ENCODE assay signal across 8 cellular contexts in genomic region chr1:28640766-28641165, GRCh38. TPM values are rescaled to one million over a fixed set of nuclear protein-coding genes. Genes with fewer than 3 reads are reported as not detected.
DNase-seq lines count a peak whose midpoint lies in the region; ATAC-seq, FAIRE-seq and TF ChIP-seq lines count a peak whose summit lies in the region.

No MANE protein-coding gene starts in this region.

- in situ Hi-C loops in HepG2 (cut with HindIII; ENCODE audit: extremely low pct_ligation_motif_present, low pct_unique_long_range_greater_than_20kb): loop anchor here (5.0 kb wide), 1 partner anchor 232 kb away; no protein-coding TSS in a partner anchor

- BruUV-seq in HepG2 (replicated peaks; lab: Mats Ljungman, UMichigan): no TSS peak

- peaks cover 13% of the 10 kb centered on the region for H3K79me2 ChIP-seq in HepG2 (ENCODE audit: insufficient read depth, low read length)

- H3K27ac ChIP-seq in HepG2 (ENCODE audit: extremely low read length, insufficient read depth, low read length): no peak overlapping the region
- H3K27ac ChIP-seq in right lobe of liver: no peak overlapping the region
- no peak overlapping the region for H3K27ac ChIP-seq in spleen
- H3K27ac ChIP-seq in body of pancreas: no peak overlapping the region

- TF ChIP-seq EP300 in HepG2 (IDR thresholded peaks at IDR 0.05; ENCODE audit: low read depth in 2 of 2, low read length in 2 of 2) (no peak), HepG2 (CRISPR knock-in tag; IDR thresholded peaks at IDR 0.05; ENCODE audit: borderline replicate concordance) (no peak)

- intact Hi-C loops in HepG2 (cut with micrococcal nuclease; ENCODE audit: unreplicated experiment) (loop anchor here (5.0 to 10.0 kb wide), 3 partner anchors 117 to 544 kb away; partner anchors contain the start of gene SRSF4), right lobe of liver (cut with DNase I) (no loop called here), spleen (cut with DNase I; ENCODE audit: low total_unique reads) (no loop called here), cardiac septum (cut with DNase I) (loop anchor here (5.0 to 10.0 kb wide), 2 partner anchors 234 to 542 kb away; partner anchors contain the start of gene SRSF4), body of pancreas (cut with DNase I) (no loop called here)

- H3K9me3 ChIP-seq in HepG2 (ENCODE audit: low read length) (no peaks in the 10 kb centered on the region), right lobe of liver (no peaks in the 10 kb centered on the region), spleen (no peaks in the 10 kb centered on the region), body of pancreas (no peaks in the 10 kb centered on the region)

- no peaks in the 10 kb centered on the region for H3K36me3 ChIP-seq in HepG2 (replicated peaks in 1 of 2; ENCODE audit: control insufficient read depth in 1 of 2, insufficient read depth in 2 of 2, low read length in 2 of 2)
- H3K36me3 ChIP-seq in right lobe of liver: no peaks in the 10 kb centered on the region
- no peaks in the 10 kb centered on the region for H3K36me3 ChIP-seq in spleen
- H3K36me3 ChIP-seq in body of pancreas (replicated peaks in 1 of 2; ENCODE audit: insufficient read depth in 1 of 2, low read depth in 2 of 2): no peaks in the 10 kb centered on the region

- H3K4me1 ChIP-seq in HepG2 (ENCODE audit: insufficient read depth, low read length) (peaks cover 34% of the 10 kb centered on the region), right lobe of liver (peaks cover 0 to 21% (median 3%) of the 10 kb centered on the region in 4 donors), spleen (peaks cover 15 to 61% (median 34%) of the 10 kb centered on the region in 6 donors), body of pancreas (peaks cover 26% of the 10 kb centered on the region)

- ATAC-seq in HepG2: peak; percentile 45
- ATAC-seq in right lobe of liver: no peak
- ATAC-seq in body of pancreas: no peak

- WGBS in HepG2 (ENCODE audit: low lambda C conversion rate): 87% methylated on average over 1 of the region's 1 CpG
- 100% methylated on average over 1 of the region's 1 CpG for WGBS in right lobe of liver (ENCODE audit: insufficient coverage, low coverage, low lambda C conversion rate, missing lambda C conversion rate)
- WGBS in spleen, 5 donors: 94 to 100% (median 97%) methylated on average over 1 of the region's 1 CpG
- 82 to 100% methylated on average over 1 of the region's 1 CpG for WGBS in body of pancreas, 2 donors

- FAIRE-seq in HepG2 (lab: Jason Lieb, UNC): peak; percentile 4

- H2AFZ ChIP-seq in HepG2 (ENCODE audit: low read length): no peak overlapping the region

- CTCF ChIA-PET in HepG2 (lab: Yijun Ruan, JAX; ENCODE audit: low intra/inter-chr PET ratio, low total read pairs): interaction anchor here (0.6 to 0.7 kb wide), 3 partner anchors 13 to 97 kb away, joined by 3 read pairs; partner anchors contain the start of gene YTHDF2

- H4K20me1 ChIP-seq in HepG2 (ENCODE audit: insufficient read depth, low read length): no peaks in the 10 kb centered on the region

- H3K4me3 ChIP-seq in HepG2 (replicated peaks in 1 of 3; ENCODE audit: insufficient read depth in 1 of 3, low read depth in 2 of 3, low read length in 3 of 3) (no peak overlapping the region), right lobe of liver (no peak overlapping the region), spleen (no peak overlapping the region), body of pancreas (no peak overlapping the region)

- TF ChIP-seq POLR2A in HepG2 (IDR thresholded peaks at IDR 0.05; ENCODE audit: insufficient read depth in 1 of 2, low read depth in 2 of 2, low read length in 2 of 2) (no peak), right lobe of liver (IDR thresholded peaks at IDR 0.05) (no peak), spleen (IDR thresholded peaks at IDR 0.05) (no peak), body of pancreas (IDR thresholded peaks at IDR 0.05) (no peak)

- no peak overlapping the region for H3K9ac ChIP-seq in HepG2 (ENCODE audit: insufficient read depth, low read depth, low read length)

- H3K27me3 ChIP-seq in HepG2 (ENCODE audit: control insufficient read depth in 1 of 2, insufficient read depth in 2 of 2, low read length in 2 of 2) (no peaks in the 10 kb centered on the region; a peak in 1 of 5 replicates), right lobe of liver (no peaks in the 10 kb centered on the region), spleen (replicated peaks in 1 of 7) (no peaks in the 10 kb centered on the region), body of pancreas (no peaks in the 10 kb centered on the region)

- POLR2A ChIA-PET in HepG2 (lab: Yijun Ruan, JAX): interaction anchor here (1.1 to 1.3 kb wide), 2 partner anchors 8 to 59 kb away, joined by 5 to 8 read pairs; partner anchors contain the start of gene RNU11

- TF ChIP-seq CTCF in HepG2 (CRISPR knock-in tag; IDR thresholded peaks at IDR 0.05): peak; percentile 41
- no peak for TF ChIP-seq CTCF in right lobe of liver (IDR thresholded peaks at IDR 0.05)
- TF ChIP-seq CTCF in spleen (IDR thresholded peaks at IDR 0.05 in 8 of 11, conservative IDR thresholded peaks at IDR 0.05 in 3 of 11): peak in 2 of 11 experiments; percentile 22 to 43
- no peak for TF ChIP-seq CTCF in body of pancreas (IDR thresholded peaks at IDR 0.05)

- no peak overlapping the region for H3K4me2 ChIP-seq in HepG2 (ENCODE audit: low read depth, low read length)

- peak; percentile 21; the same call in 1 of the 2 replicates for TF ChIP-seq RAD21 in HepG2 (CRISPR knock-in tag; IDR thresholded peaks at IDR 0.05)

- peak; percentile 50 for DNase-seq in HepG2 (ENCODE audit: low spot score)
- DNase-seq in right lobe of liver: no peak
- DNase-seq in RPMI7951 (ENCODE audit: low read depth): peak; percentile 18
- DNase-seq in astrocyte of the hippocampus (ENCODE audit: low read depth, low spot score): peak; percentile 28
- DNase-seq in spleen: peak; percentile 8
- no peak for DNase-seq in NCI-H345 treated with DMSO at 0.1 percent for 48 hours (lab: John Stamatoyannopoulos, UW; ENCODE audit: unreplicated experiment)
- DNase-seq in cardiac septum (ENCODE audit: low spot score): no peak
- no peak for DNase-seq in body of pancreas

RNA-seq across cellular contexts. Expression of gene TAF12, which starts 2.1 kb away (rescaled TPM):
- 17.1 and 24.2 TPM in 2 replicates for total RNA-seq in HepG2 (2016; rRNA removed; fragmentation: Illumina TruSeq; extraction: Trizol)
- total RNA-seq in HepG2 (2016; cell fraction: cytosol; rRNA removed; fragmentation: Illumina TruSeq; extraction: Trizol; ENCODE audit: low read depth): 11.2 and 13.5 TPM in 2 replicates
- total RNA-seq in HepG2 (2016; cell fraction: insoluble cytoplasmic fraction; rRNA removed; fragmentation: Illumina TruSeq; extraction: Trizol): 17.3 and 23.0 TPM in 2 replicates
- total RNA-seq in HepG2 (2016; cell fraction: membrane; rRNA removed; fragmentation: Illumina TruSeq; extraction: Trizol): 15.4 and 19.0 TPM in 2 replicates
- 5.0 and 7.5 TPM in 2 replicates for total RNA-seq in HepG2 (2016; cell fraction: nucleus; rRNA removed; fragmentation: Illumina TruSeq; extraction: Trizol)
- polyA plus RNA-seq in HepG2 (2011; rRNA removed): 15.7 and 16.3 TPM in 2 replicates
- polyA plus RNA-seq in HepG2 (2011; cell fraction: cytosol; rRNA removed): 12.7 and 16.7 TPM in 2 replicates
- polyA plus RNA-seq in HepG2 (2011; cell fraction: nucleus; rRNA removed): 3.6 and 5.7 TPM in 2 replicates
- polyA plus RNA-seq in HepG2 (2012): 11.2 and 11.6 TPM in 2 replicates
- 9.1 and 13.2 TPM in 2 replicates for polyA plus RNA-seq in HepG2 (2016; cell fraction: cytosol; fragmentation: Illumina TruSeq; extraction: Trizol; ENCODE audit: low read depth)
- 27.3 and 28.3 TPM in 2 replicates for polyA plus RNA-seq in HepG2 (2016; cell fraction: insoluble cytoplasmic fraction; fragmentation: Illumina TruSeq; extraction: Trizol; ENCODE audit: low read depth)
- polyA plus RNA-seq in HepG2 (2016; cell fraction: membrane; fragmentation: Illumina TruSeq; extraction: Trizol; ENCODE audit: low read depth): 13.7 and 19.3 TPM in 2 replicates
- polyA plus RNA-seq in HepG2 (2016; cell fraction: nucleus; fragmentation: Illumina TruSeq; extraction: Trizol; ENCODE audit: insufficient read depth, low read depth): 9.2 and 11.2 TPM in 2 replicates
- polyA minus RNA-seq in HepG2 (2011; rRNA and poly(A)+ RNA removed; ENCODE audit: low replicate concordance): 3.7 and 10.8 TPM in 2 replicates
- 4.5 and 6.4 TPM in 2 replicates for polyA minus RNA-seq in HepG2 (2011; cell fraction: cytosol; rRNA and poly(A)+ RNA removed)
- 3.9 and 6.5 TPM in 2 replicates for polyA minus RNA-seq in HepG2 (2011; cell fraction: nucleus; rRNA and poly(A)+ RNA removed)
- total RNA-seq in right lobe of liver: 10 to 100 TPM in 4 of 6 experiments, 1 to 10 TPM in 2; 7.8 to 12.0 (median 10.3) TPM
- total RNA-seq in RPMI7951 (2014; rRNA removed; shearing (Covaris generic)): 47.9 and 58.5 TPM in 2 replicates
- 10 to 100 TPM; 17.0 to 28.7 (median 18.9) TPM for total RNA-seq in spleen
- polyA plus RNA-seq in spleen: 10 to 100 TPM; 18.6 to 27.8 (median 21.7) TPM
- 17.3 TPM for total RNA-seq in cardiac septum
- total RNA-seq in body of pancreas: 10 to 100 TPM; 11.7 to 11.9 TPM

RNA-seq across cellular contexts. Expression of gene RNU11, which starts 7.6 kb away (rescaled TPM):
- not detected in 2 replicates for total RNA-seq in HepG2 (2016; rRNA removed; fragmentation: Illumina TruSeq; extraction: Trizol)
- not detected in 2 replicates for total RNA-seq in HepG2 (2016; cell fraction: cytosol; rRNA removed; fragmentation: Illumina TruSeq; extraction: Trizol; ENCODE audit: low read depth)
- total RNA-seq in HepG2 (2016; cell fraction: insoluble cytoplasmic fraction; rRNA removed; fragmentation: Illumina TruSeq; extraction: Trizol): not detected in 2 replicates
- not detected in 2 replicates for total RNA-seq in HepG2 (2016; cell fraction: membrane; rRNA removed; fragmentation: Illumina TruSeq; extraction: Trizol)
- total RNA-seq in HepG2 (2016; cell fraction: nucleus; rRNA removed; fragmentation: Illumina TruSeq; extraction: Trizol): not detected in 2 replicates
- polyA plus RNA-seq in HepG2 (2011; rRNA removed): not detected in 2 replicates
- not detected in 2 replicates for polyA plus RNA-seq in HepG2 (2011; cell fraction: cytosol; rRNA removed)
- polyA plus RNA-seq in HepG2 (2011; cell fraction: nucleus; rRNA removed): not detected in 2 replicates
- not detected in 2 replicates for polyA plus RNA-seq in HepG2 (2012)
- polyA plus RNA-seq in HepG2 (2016; cell fraction: cytosol; fragmentation: Illumina TruSeq; extraction: Trizol; ENCODE audit: low read depth): not detected in 2 replicates
- polyA plus RNA-seq in HepG2 (2016; cell fraction: insoluble cytoplasmic fraction; fragmentation: Illumina TruSeq; extraction: Trizol; ENCODE audit: low read depth): not detected in 2 replicates
- not detected in 2 replicates for polyA plus RNA-seq in HepG2 (2016; cell fraction: membrane; fragmentation: Illumina TruSeq; extraction: Trizol; ENCODE audit: low read depth)
- not detected in 2 replicates for polyA plus RNA-seq in HepG2 (2016; cell fraction: nucleus; fragmentation: Illumina TruSeq; extraction: Trizol; ENCODE audit: insufficient read depth, low read depth)
- not detected in 2 replicates for polyA minus RNA-seq in HepG2 (2011; rRNA and poly(A)+ RNA removed; ENCODE audit: low replicate concordance)
- 128 and 411 TPM in 2 replicates for polyA minus RNA-seq in HepG2 (2011; cell fraction: cytosol; rRNA and poly(A)+ RNA removed)
- polyA minus RNA-seq in HepG2 (2011; cell fraction: nucleus; rRNA and poly(A)+ RNA removed): not detected in 2 replicates
- not detected for total RNA-seq in right lobe of liver
- not detected in 2 replicates for total RNA-seq in RPMI7951 (2014; rRNA removed; shearing (Covaris generic))
- total RNA-seq in spleen: not detected
- not detected for polyA plus RNA-seq in spleen
- not detected for total RNA-seq in cardiac septum
- not detected for total RNA-seq in body of pancreas

RNA-seq across cellular contexts. Expression of gene GMEB1, which starts 27.8 kb away (rescaled TPM):
- total RNA-seq in HepG2 (2016; rRNA removed; fragmentation: Illumina TruSeq; extraction: Trizol) (6.0 and 7.4 TPM in 2 replicates), right lobe of liver (1 to 10 TPM; 2.8 to 5.7 (median 4.6) TPM), spleen (10 to 100 TPM; 15.2 to 20.6 (median 17.3) TPM), cardiac septum (8.2 TPM), body of pancreas (1 to 10 TPM; 5.2 to 5.6 TPM)
- total RNA-seq in HepG2 (2016; cell fraction: cytosol; rRNA removed; fragmentation: Illumina TruSeq; extraction: Trizol; ENCODE audit: low read depth): 2.2 and 3.4 TPM in 2 replicates
- total RNA-seq in HepG2 (2016; cell fraction: insoluble cytoplasmic fraction; rRNA removed; fragmentation: Illumina TruSeq; extraction: Trizol): 5.6 and 6.4 TPM in 2 replicates
- total RNA-seq in HepG2 (2016; cell fraction: membrane; rRNA removed; fragmentation: Illumina TruSeq; extraction: Trizol): 3.9 and 4.7 TPM in 2 replicates
- total RNA-seq in HepG2 (2016; cell fraction: nucleus; rRNA removed; fragmentation: Illumina TruSeq; extraction: Trizol): 2.9 and 3.5 TPM in 2 replicates
- polyA plus RNA-seq in HepG2 (2011; rRNA removed) (2.4 and 3.0 TPM in 2 replicates), spleen (1 to 10 TPM; 3.6 to 5.5 (median 3.6) TPM)
- polyA plus RNA-seq in HepG2 (2011; cell fraction: cytosol; rRNA removed): 2.0 and 2.4 TPM in 2 replicates
- polyA plus RNA-seq in HepG2 (2011; cell fraction: nucleus; rRNA removed): 3.0 and 3.7 TPM in 2 replicates
- polyA plus RNA-seq in HepG2 (2012): 2.1 and 2.6 TPM in 2 replicates
- 0.72 and 0.81 TPM in 2 replicates for polyA plus RNA-seq in HepG2 (2016; cell fraction: cytosol; fragmentation: Illumina TruSeq; extraction: Trizol; ENCODE audit: low read depth)
- polyA plus RNA-seq in HepG2 (2016; cell fraction: insoluble cytoplasmic fraction; fragmentation: Illumina TruSeq; extraction: Trizol; ENCODE audit: low read depth): 5.7 TPM in 2 replicates
- polyA plus RNA-seq in HepG2 (2016; cell fraction: membrane; fragmentation: Illumina TruSeq; extraction: Trizol; ENCODE audit: low read depth): 1.0 and 1.5 TPM in 2 replicates
- polyA plus RNA-seq in HepG2 (2016; cell fraction: nucleus; fragmentation: Illumina TruSeq; extraction: Trizol; ENCODE audit: insufficient read depth, low read depth): 4.7 and 5.2 TPM in 2 replicates
- polyA minus RNA-seq in HepG2 (2011; rRNA and poly(A)+ RNA removed; ENCODE audit: low replicate concordance): 8.5 and 19.7 TPM in 2 replicates
- polyA minus RNA-seq in HepG2 (2011; cell fraction: cytosol; rRNA and poly(A)+ RNA removed): 2.0 and 2.1 TPM in 2 replicates
- 2.6 and 3.9 TPM in 2 replicates for polyA minus RNA-seq in HepG2 (2011; cell fraction: nucleus; rRNA and poly(A)+ RNA removed)
- 4.9 and 8.2 TPM in 2 replicates for total RNA-seq in RPMI7951 (2014; rRNA removed; shearing (Covaris generic))

RNA-seq across cellular contexts. Expression of gene RAB42, which starts 48.7 kb away (rescaled TPM):
- total RNA-seq in HepG2 (2016; rRNA removed; fragmentation: Illumina TruSeq; extraction: Trizol): 10.3 and 10.4 TPM in 2 replicates
- total RNA-seq in HepG2 (2016; cell fraction: cytosol; rRNA removed; fragmentation: Illumina TruSeq; extraction: Trizol; ENCODE audit: low read depth): 2.2 and 3.5 TPM in 2 replicates
- 10.9 and 11.3 TPM in 2 replicates for total RNA-seq in HepG2 (2016; cell fraction: insoluble cytoplasmic fraction; rRNA removed; fragmentation: Illumina TruSeq; extraction: Trizol)
- 8.9 and 9.7 TPM in 2 replicates for total RNA-seq in HepG2 (2016; cell fraction: membrane; rRNA removed; fragmentation: Illumina TruSeq; extraction: Trizol)
- 4.5 and 6.4 TPM in 2 replicates for total RNA-seq in HepG2 (2016; cell fraction: nucleus; rRNA removed; fragmentation: Illumina TruSeq; extraction: Trizol)
- 166 and 170 TPM in 2 replicates for polyA plus RNA-seq in HepG2 (2011; rRNA removed)
- 190 and 230 TPM in 2 replicates for polyA plus RNA-seq in HepG2 (2011; cell fraction: cytosol; rRNA removed)
- polyA plus RNA-seq in HepG2 (2011; cell fraction: nucleus; rRNA removed): 40.5 and 59.0 TPM in 2 replicates
- polyA plus RNA-seq in HepG2 (2012): 39.3 and 44.1 TPM in 2 replicates
- 3.5 and 4.2 TPM in 2 replicates for polyA plus RNA-seq in HepG2 (2016; cell fraction: cytosol; fragmentation: Illumina TruSeq; extraction: Trizol; ENCODE audit: low read depth)
- polyA plus RNA-seq in HepG2 (2016; cell fraction: insoluble cytoplasmic fraction; fragmentation: Illumina TruSeq; extraction: Trizol; ENCODE audit: low read depth): 10.3 and 11.6 TPM in 2 replicates
- polyA plus RNA-seq in HepG2 (2016; cell fraction: membrane; fragmentation: Illumina TruSeq; extraction: Trizol; ENCODE audit: low read depth): 7.3 and 8.0 TPM in 2 replicates
- 9.3 and 9.9 TPM in 2 replicates for polyA plus RNA-seq in HepG2 (2016; cell fraction: nucleus; fragmentation: Illumina TruSeq; extraction: Trizol; ENCODE audit: insufficient read depth, low read depth)
- 0.44 and 146 TPM in 2 replicates for polyA minus RNA-seq in HepG2 (2011; rRNA and poly(A)+ RNA removed; ENCODE audit: low replicate concordance)
- polyA minus RNA-seq in HepG2 (2011; cell fraction: cytosol; rRNA and poly(A)+ RNA removed): 79.2 and 84.6 TPM in 2 replicates
- polyA minus RNA-seq in HepG2 (2011; cell fraction: nucleus; rRNA and poly(A)+ RNA removed): 22.8 and 32.4 TPM in 2 replicates
- 10 to 100 TPM in 1 of 6 experiments, 1 to 10 TPM in 2, under 1 TPM in 3; 0.28 to 12.0 (median 1.2) TPM for total RNA-seq in right lobe of liver
- total RNA-seq in RPMI7951 (2014; rRNA removed; shearing (Covaris generic)): 0.96 and 1.9 TPM in 2 replicates
- total RNA-seq in spleen: 10 to 100 TPM in 3 of 7 donors, 1 to 10 TPM in 4; 3.1 to 18.9 (median 9.1) TPM
- polyA plus RNA-seq in spleen: 1 to 10 TPM; 1.9 to 9.0 (median 8.0) TPM
- total RNA-seq in cardiac septum: 1.1 TPM
- 1 to 10 TPM in 1 of 2 donors, not detected in 1; 2.9 TPM for total RNA-seq in body of pancreas

Comparison
In these comparisons a context has a peak if more than half of its experiments do, and no peak if none do; other contexts are left out.
1. DNase-seq: peak in HepG2 (single experiment), RPMI7951 (single experiment), astrocyte of the hippocampus (single experiment) and spleen (single experiment); none in right lobe of liver (0 of 3), NCI-H345 treated with DMSO at 0.1 percent for 48 hours (single experiment), cardiac septum (single experiment) and body of pancreas (0 of 4).
2. intact Hi-C loops: an anchor here in HepG2 (5.0 to 10.0 kb wide) and cardiac septum (5.0 to 10.0 kb wide); none called in right lobe of liver, spleen and body of pancreas.